In the genomic region with DNA sequence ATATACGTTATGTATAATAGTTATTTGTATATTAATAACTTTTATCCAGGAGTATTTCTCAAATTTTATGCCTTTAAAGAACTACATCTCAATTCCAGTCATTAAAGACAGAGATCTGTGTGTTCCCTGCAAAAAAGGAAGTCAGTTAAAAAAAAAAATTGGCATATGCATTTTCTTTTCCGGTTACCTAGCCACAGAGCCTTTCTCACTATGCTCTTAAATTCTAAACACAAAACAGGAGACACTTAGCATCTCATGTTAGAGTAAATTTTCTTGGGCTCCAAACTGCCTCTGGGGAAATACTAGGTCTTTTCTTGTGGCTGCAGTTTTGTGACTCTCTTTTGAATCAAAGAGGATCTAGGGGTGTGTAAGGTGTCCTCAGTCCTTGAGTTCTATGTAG, we compare ENCODE assay signal across 23 cellular contexts.
"Had no signal": no experiment of that assay in that cellular context is flagged by ENCODE, and none has a peak within 500 bp of the region (broad histone marks: within the 10 kb centered on the region; RNA-seq: fewer than 3 reads in every experiment).

No MANE protein-coding gene starts in this region.

- H3K27ac Mint-ChIP-seq: activated CD4-positive, alpha-beta memory T cell treated with anti-CD3 and anti-CD28 coated beads, Interleukin-2, amount 10 ng/mL, durations not matched to agents 7 days and 5 days; activated naive CD4-positive, alpha-beta T cell treated with anti-CD3 and anti-CD28 coated beads, Interleukin-2, amount 10 ng/mL, durations not matched to agents 7 days and 5 days; activated naive CD8-positive, alpha-beta T cell treated with anti-CD3 and anti-CD28 coated beads, Interleukin-2, amount 50 U/mL, for 24 hours; activated T-cell treated with anti-CD3 and anti-CD28 coated beads, Interleukin-2, amount 50 U/mL, for 72 hours; endodermal cell; nephron progenitor cell; stimulated activated naive CD8-positive, alpha-beta T cell treated with anti-CD3 and anti-CD28 coated beads, Interleukin-15, Interleukin-2, amounts not matched to agents 100 ng/mL and 50 ng/mL, for 24 hours had no signal

- H3K36me3 ChIP-seq: esophagus squamous epithelium, gastrocnemius medialis, thyroid gland had no signal

- H2AFZ ChIP-seq: parathyroid adenoma had no signal

- H3K9me3 Mint-ChIP-seq: activated CD4-positive, alpha-beta memory T cell treated with anti-CD3 and anti-CD28 coated beads, Interleukin-2, amount 10 ng/mL, durations not matched to agents 7 days and 5 days; activated naive CD4-positive, alpha-beta T cell treated with anti-CD3 and anti-CD28 coated beads, Interleukin-2, amount 10 ng/mL, durations not matched to agents 7 days and 5 days; activated naive CD8-positive, alpha-beta T cell treated with anti-CD3 and anti-CD28 coated beads, Interleukin-2, amount 50 U/mL, for 24 hours; activated T-cell treated with anti-CD3 and anti-CD28 coated beads, Interleukin-2, amount 50 U/mL, for 72 hours; nephron progenitor cell; stimulated activated naive CD8-positive, alpha-beta T cell treated with anti-CD3 and anti-CD28 coated beads, Interleukin-15, Interleukin-2, amounts not matched to agents 100 ng/mL and 50 ng/mL, for 24 hours had no signal

- H3K27me3 ChIP-seq: esophagus squamous epithelium, gastrocnemius medialis, thyroid gland had no signal

- DNase-seq: activated CD4-positive, alpha-beta memory T cell treated with anti-CD3 and anti-CD28 coated beads, Interleukin-2, amount 10 ng/mL, durations not matched to agents 7 days and 5 days; activated CD4-positive, alpha-beta T cell treated with anti-CD3 and anti-CD28 coated beads for 4 hours; activated CD4-positive, CD25-positive, alpha-beta regulatory T cell; activated effector memory CD4-positive, alpha-beta T cell treated with Interleukin-2 at 50 U/mL for 16 hours; activated naive CD4-positive, alpha-beta T cell treated with anti-CD3 and anti-CD28 coated beads, Interleukin-2, amount 10 ng/mL, durations not matched to agents 7 days and 5 days; activated naive CD8-positive, alpha-beta T cell treated with anti-CD3 and anti-CD28 coated beads, Interleukin-2, amount 50 U/mL, for 24 hours; activated T-cell treated with anti-CD3 and anti-CD28 coated beads, Interleukin-2, amount 50 U/mL, for 72 hours; cerebellar nuclear complex; cortex of kidney; endodermal cell; esophagus squamous epithelium; gastrocnemius medialis; head of caudate nucleus; mesenchymal stem cell; nephron progenitor cell; right cardiac atrium; stimulated activated CD4-positive, alpha-beta T cell treated with anti-CD3 and anti-CD28 coated beads, Interleukin-4, amount 100 ng/mL, for 24 hours; substantia nigra; thyroid gland had no signal

- H3K4me3 ChIP-seq: esophagus squamous epithelium, gastrocnemius medialis, thyroid gland had no signal

- H3K36me3 Mint-ChIP-seq: activated naive CD4-positive, alpha-beta T cell treated with anti-CD3 and anti-CD28 coated beads, Interleukin-2, amount 10 ng/mL, durations not matched to agents 7 days and 5 days had no signal

- ATAC-seq: activated naive CD8-positive, alpha-beta T cell treated with anti-CD3 and anti-CD28 coated beads, Interleukin-2, amount 50 U/mL, for 24 hours; activated T-cell treated with anti-CD3 and anti-CD28 coated beads, Interleukin-2, amount 50 U/mL, for 72 hours; gastrocnemius medialis; right cardiac atrium had no signal

- H3K79me2 ChIP-seq: parathyroid adenoma had no signal

- H3K9me3 ChIP-seq: gastrocnemius medialis, thyroid gland had no signal

- H3K9ac ChIP-seq: parathyroid adenoma had no signal

- H3K4me1 ChIP-seq: esophagus squamous epithelium, gastrocnemius medialis, thyroid gland had no signal

- H3K27ac ChIP-seq: esophagus squamous epithelium, gastrocnemius medialis, parathyroid adenoma, thyroid gland had no signal

- FAIRE-seq: islet of Langerhans, urothelium cell line had no signal
